In genomic region chr10:101301111-101301731, GRCh38 we compare ENCODE assay signal across 8 cellular contexts. TPM values are rescaled to one million over a fixed set of nuclear protein-coding genes. Genes with fewer than 3 reads are reported as not detected.
DNase-seq lines count a peak whose midpoint lies in the region; ATAC-seq and TF ChIP-seq lines count a peak whose summit lies in the region.

No MANE protein-coding gene starts in this region.

- in situ Hi-C loops in mammary epithelial cell (cut with MboI; ENCODE audit: low sequenced_read_pairs in 2 of 2) = loop anchor here (5.0 kb wide), 2 partner anchors 141 to 271 kb away; no protein-coding TSS in a partner anchor

- no peaks in the 10 kb centered on the region for H3K27me3 ChIP-seq in mammary epithelial cell (ENCODE audit: insufficient read depth, low read length)

- CTCF ChIA-PET in mammary epithelial cell (lab: Charles Lee; ENCODE audit: low non-redundant PET) = interaction anchor here (0.5 to 1.0 kb wide), 8 partner anchors 141 to 922 kb away, joined by 3 to 10 read pairs (median 4); no protein-coding TSS in a partner anchor

- no peaks in the 10 kb centered on the region for H4K20me1 ChIP-seq in mammary epithelial cell (ENCODE audit: insufficient read depth, low read length)

- no peak overlapping the region for H2AFZ ChIP-seq in mammary epithelial cell (ENCODE audit: low read depth, low read length)

- H3K4me1 ChIP-seq in mammary epithelial cell (ENCODE audit: insufficient read depth, low read length) (no peaks in the 10 kb centered on the region), mucosa of descending colon (ENCODE audit: low read depth) (no peaks in the 10 kb centered on the region)

- H3K36me3 ChIP-seq in mammary epithelial cell (ENCODE audit: insufficient read depth, low read length) (no peaks in the 10 kb centered on the region), mucosa of descending colon (ENCODE audit: low read depth) (no peaks in the 10 kb centered on the region)

- H3K27ac ChIP-seq in mammary epithelial cell (ENCODE audit: insufficient read depth, low read depth, low read length) = no peak overlapping the region

- no peak overlapping the region for H3K4me2 ChIP-seq in mammary epithelial cell (ENCODE audit: insufficient read depth, low read depth, low read length)

- H3K79me2 ChIP-seq in mammary epithelial cell (ENCODE audit: insufficient read depth, low read length) = no peaks in the 10 kb centered on the region

- TF ChIP-seq CTCF in mammary epithelial cell (conservative IDR thresholded peaks at IDR 0.05 in 1 of 2, IDR thresholded peaks at IDR 0.05 in 1 of 2; ENCODE audit: extremely low read depth in 1 of 2, insufficient read depth in 1 of 2, low read depth in 1 of 2, low read length in 2 of 2) (peak; percentile 82 to 97), mucosa of descending colon (IDR thresholded peaks at IDR 0.05) (no peak)

- no peak overlapping the region for H3K9ac ChIP-seq in mammary epithelial cell (ENCODE audit: insufficient read depth, low read length)

- BruUV-seq in mammary epithelial cell (replicated peaks; lab: Mats Ljungman, UMichigan) = no TSS peak

- dilution Hi-C loops in mammary epithelial cell (cut with HindIII; ENCODE audit: low sequenced_read_pairs) = no loop called here

- DNase-seq in DMS 273 treated with DMSO at 0.1 percent for 48 hours (lab: John Stamatoyannopoulos, UW) (peak; percentile 20), HuH-7 (ENCODE audit: low spot score) (peak; percentile 70), SHP77 (lab: John Stamatoyannopoulos, UW) (peak; percentile 20 to 38), mammary epithelial cell (peak; percentile 64), mucosa of descending colon (peak in 2 of 3 donors; percentile 19 to 40)

- H3K9me3 ChIP-seq in mammary epithelial cell (replicated peaks; ENCODE audit: insufficient read depth, low read length) = no peaks in the 10 kb centered on the region
- H3K9me3 ChIP-seq in mucosa of descending colon = no peaks in the 10 kb centered on the region

- intact Hi-C loops in mammary epithelial cell (cut with micrococcal nuclease) = loop anchor here (1.0 to 5.0 kb wide), 5 partner anchors 51 to 480 kb away; partner anchors contain the start of gene BTRC
- intact Hi-C loops in mucosa of descending colon (cut with DNase I, micrococcal nuclease) = no loop called here

- WGBS in mammary epithelial cell (ENCODE audit: low coverage, missing lambda C conversion rate) = 10% methylated on average over 2 of the region's 2 CpGs

- ATAC-seq in mucosa of descending colon (peak; percentile 59), HG03457 (IDR thresholded peaks at IDR 0.05; ENCODE audit: unreplicated experiment) (no peak), HG03039 (IDR thresholded peaks at IDR 0.05; ENCODE audit: unreplicated experiment) (no peak), GM18909 (IDR thresholded peaks at IDR 0.05; ENCODE audit: poor library complexity, unreplicated experiment) (no peak)

- no peak overlapping the region for H3K4me3 ChIP-seq in mammary epithelial cell (replicated peaks in 1 of 3; ENCODE audit: insufficient read depth in 1 of 3, low read depth in 2 of 3, low read length in 3 of 3)
- no peak overlapping the region for H3K4me3 ChIP-seq in mucosa of descending colon

RNA-seq across cellular contexts. Expression of gene BTRC, which starts 52.7 kb away (rescaled TPM):
- total RNA-seq in mammary epithelial cell (10 to 100 TPM; 12.3 to 20.3 TPM), mucosa of descending colon (10 to 100 TPM; 12.4 to 19.5 (median 16.0) TPM)
- 7.8 TPM for polyA plus RNA-seq in mammary epithelial cell
- polyA minus RNA-seq in mammary epithelial cell = 12.5 TPM

Comparison
In these comparisons a context has a peak if more than half of its experiments do, and no peak if none do; other contexts are left out.
1. DNase-seq: peak in every context shown above with its lines; median percentile 70 in HuH-7; 64 in mammary epithelial cell; 30 in mucosa of descending colon; 29 in SHP77; 20 in DMS 273 treated with DMSO at 0.1 percent for 48 hours.